Comparison of ENCODE assay signal across 1 cellular context in genomic region chr21:33684923-33685560, GRCh38.
TF ChIP-seq lines count a peak whose summit lies in the region.

No MANE protein-coding gene starts in this region.

TF ChIP-seq in endothelial cell of umbilical vein, 7 proteins besides CTCF, POLR2A, EP300 and RAD21:
- TF ChIP-seq MYC (IDR thresholded peaks at IDR 0.05; ENCODE audit: low read depth, low read length) (no peak), POLR2AphosphoS5 (IDR thresholded peaks at IDR 0.05; ENCODE audit: insufficient read depth, low read depth, low read length) (no peak), FOS (IDR thresholded peaks at IDR 0.05; ENCODE audit: borderline replicate concordance, insufficient read depth, low read length) (no peak), MAX (IDR thresholded peaks at IDR 0.05; ENCODE audit: insufficient read depth, insufficient read length) (no peak), JUN (IDR thresholded peaks at IDR 0.05; ENCODE audit: borderline replicate concordance, insufficient read depth, insufficient read length, low read depth) (no peak), EZH2 (IDR thresholded peaks at IDR 0.05; ENCODE audit: borderline replicate concordance, low read depth, low read length, severe bottlenecking) (no peak), GATA2 (IDR thresholded peaks at IDR 0.05; ENCODE audit: insufficient read depth, insufficient read length, low read depth, low read length) (no peak)
